Comparison of ENCODE assay signal across 13 cellular contexts in the genomic region with DNA sequence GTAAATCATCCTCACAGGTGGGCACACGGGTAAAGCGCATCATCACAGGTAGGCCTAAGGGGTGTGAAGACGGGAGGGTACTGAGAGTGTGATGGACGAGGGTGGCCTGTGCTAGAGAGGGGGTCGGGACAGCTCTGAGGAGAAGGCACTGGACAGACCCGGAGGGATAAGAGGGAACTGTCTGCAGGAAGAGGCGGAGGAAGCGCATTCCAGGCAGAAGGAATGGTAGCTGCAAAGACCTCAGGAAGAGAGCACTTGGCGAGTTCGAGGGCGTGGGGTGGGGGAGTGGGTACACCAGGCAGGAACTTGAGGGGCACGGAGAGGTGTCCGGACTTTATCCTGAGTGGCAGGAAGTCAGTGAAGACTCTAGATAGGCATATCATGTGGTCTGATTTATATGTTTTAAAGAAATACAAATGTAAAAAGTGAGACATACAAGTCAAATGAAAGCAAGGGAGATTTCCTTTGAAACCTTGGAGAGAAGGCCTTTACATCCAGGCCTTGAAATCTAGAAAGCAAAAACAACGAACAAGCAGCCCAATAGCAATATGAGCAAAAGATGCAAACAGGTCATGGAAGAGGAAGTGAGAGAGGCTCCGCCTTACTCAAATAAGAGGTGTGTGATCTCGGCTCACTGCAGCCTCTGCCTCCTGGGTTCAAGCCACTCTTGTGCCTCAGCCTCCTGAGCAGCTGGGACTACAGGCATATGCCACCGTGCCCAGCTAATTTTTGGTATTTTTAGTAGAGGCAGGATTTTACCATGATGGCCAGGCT. TPM values are rescaled to one million over a fixed set of nuclear protein-coding genes. Genes with fewer than 3 reads are reported as not detected.
A peak's percentile ranks its signal among the peaks of the same experiment; 100 is the strongest.
DNase-seq lines count a peak whose midpoint lies in the region; ATAC-seq, FAIRE-seq and TF ChIP-seq lines count a peak whose summit lies in the region.
"Had no signal": no experiment of that assay in that cellular context is flagged by ENCODE, and none has a peak within 500 bp of the region (broad histone marks: within the 10 kb centered on the region; RNA-seq: fewer than 3 reads in every experiment).

No MANE protein-coding gene starts in this region.

- intact Hi-C loops in HepG2 (cut with micrococcal nuclease; ENCODE audit: unreplicated experiment): no loop called here
- intact Hi-C loops in right lobe of liver (cut with DNase I): no loop called here
- intact Hi-C loops in activated B cell treated with CpG ODN at 0.5 μM for 24 hours (cut with micrococcal nuclease): loop anchor here (1.0 to 10.0 kb wide), 2 partner anchors 280 to 1260 kb away; no protein-coding TSS in a partner anchor
- intact Hi-C loops in gastrocnemius medialis (cut with DNase I; ENCODE audit: low total_unique reads): no loop called here

- in situ Hi-C loops in HepG2 (cut with HindIII; ENCODE audit: extremely low pct_ligation_motif_present, low pct_unique_long_range_greater_than_20kb): no loop called here
- in situ Hi-C loops in gastrocnemius medialis (cut with MboI; ENCODE audit: low sequenced_read_pairs in 4 of 4): no loop called here

- DNase-seq in HepG2 (ENCODE audit: low spot score) (no peak), right lobe of liver (no peak), activated B cell treated with CpG ODN at 0.5 μM for 24 hours (no peak), NCI-H1048 (lab: John Stamatoyannopoulos, UW) (no peak), iPS-NIHi11 (ENCODE audit: low spot score) (no peak), gastrocnemius medialis (no peak)
- DNase-seq: immature natural killer cell, NCI-H1694 treated with DMSO at 0.1 percent for 48 hours had no signal

- H3K9me3 ChIP-seq in HepG2 (ENCODE audit: low read length) (no peaks in the 10 kb centered on the region), right lobe of liver (no peaks in the 10 kb centered on the region), thymus (ENCODE audit: control insufficient read depth) (no peaks in the 10 kb centered on the region), gastrocnemius medialis (no peaks in the 10 kb centered on the region)
- H3K9me3 ChIP-seq: tibial nerve had no signal

- no peak overlapping the region for H2AFZ ChIP-seq in HepG2 (ENCODE audit: low read length)

- H3K27ac ChIP-seq in HepG2 (ENCODE audit: extremely low read length, insufficient read depth, low read length) (no peak overlapping the region), right lobe of liver (peak overlapping the region in 1 of 3 donors; percentile 90), thymus (ENCODE audit: low read depth) (peak overlapping the region; percentile 40), gastrocnemius medialis (no peak overlapping the region)
- H3K27ac ChIP-seq: tibial nerve, VCaP had no signal

- peaks cover 37% of the 10 kb centered on the region for H3K4me1 Mint-ChIP-seq in activated B cell treated with CpG ODN at 0.5 μM for 24 hours

- TF ChIP-seq POLR2A in HepG2 (IDR thresholded peaks at IDR 0.05; ENCODE audit: insufficient read depth in 1 of 2, low read depth in 2 of 2, low read length in 2 of 2) (no peak), right lobe of liver (IDR thresholded peaks at IDR 0.05) (no peak), gastrocnemius medialis (IDR thresholded peaks at IDR 0.05) (no peak)

- H3K4me3 ChIP-seq in HepG2 (replicated peaks in 1 of 3; ENCODE audit: insufficient read depth in 1 of 3, low read depth in 2 of 3, low read length in 3 of 3) (no peak overlapping the region), right lobe of liver (no peak overlapping the region), thymus (ENCODE audit: low read length) (no peak overlapping the region), gastrocnemius medialis (no peak overlapping the region)
- H3K4me3 ChIP-seq: skin epidermis, tibial nerve had no signal

- H3K9me3 Mint-ChIP-seq in activated B cell treated with CpG ODN at 0.5 μM for 24 hours: no peaks in the 10 kb centered on the region

- peak overlapping the region; percentile 88 for H3K27ac Mint-ChIP-seq in activated B cell treated with CpG ODN at 0.5 μM for 24 hours

- no peak for ATAC-seq in HepG2
- no peak for ATAC-seq in right lobe of liver
- peak; percentile 37 for ATAC-seq in HG03354 (IDR thresholded peaks at IDR 0.05; ENCODE audit: poor library complexity, severe bottlenecking, unreplicated experiment)
- ATAC-seq in activated B cell treated with CpG ODN at 0.5 μM for 24 hours (ENCODE audit: low read depth): peak; percentile 38
- no peak for ATAC-seq in gastrocnemius medialis

- no peaks in the 10 kb centered on the region for H3K27me3 Mint-ChIP-seq in activated B cell treated with CpG ODN at 0.5 μM for 24 hours

- 0 out of 2 replicates have a peak overlapping the region, but pooled peaks have one; percentile 41 for H3K4me2 ChIP-seq in HepG2 (ENCODE audit: low read depth, low read length)

- H3K36me3 ChIP-seq in HepG2 (replicated peaks in 1 of 2; ENCODE audit: control insufficient read depth in 1 of 2, insufficient read depth in 2 of 2, low read length in 2 of 2) (no peaks in the 10 kb centered on the region), right lobe of liver (no peaks in the 10 kb centered on the region), thymus (ENCODE audit: control insufficient read depth, insufficient read depth) (no peaks in the 10 kb centered on the region), gastrocnemius medialis (no peaks in the 10 kb centered on the region)
- H3K36me3 ChIP-seq: tibial nerve had no signal

- H3K4me3 Mint-ChIP-seq in activated B cell treated with CpG ODN at 0.5 μM for 24 hours: peak overlapping the region; percentile 53

- H3K27me3 ChIP-seq in HepG2 (ENCODE audit: control insufficient read depth in 1 of 2, insufficient read depth in 2 of 2, low read length in 2 of 2) (no peaks in the 10 kb centered on the region; a peak in 1 of 5 replicates), right lobe of liver (no peaks in the 10 kb centered on the region), thymus (ENCODE audit: control insufficient read depth, insufficient read depth) (no peaks in the 10 kb centered on the region), gastrocnemius medialis (no peaks in the 10 kb centered on the region)
- H3K27me3 ChIP-seq: tibial nerve had no signal

- no peak for TF ChIP-seq RAD21 in HepG2 (CRISPR knock-in tag; IDR thresholded peaks at IDR 0.05)

- CTCF ChIA-PET in HepG2 (lab: Yijun Ruan, JAX; ENCODE audit: low intra/inter-chr PET ratio, low total read pairs): no interaction called here
- CTCF ChIA-PET in activated B cell treated with CpG ODN at 0.5 μM for 24 hours (lab: Charles Lee): no interaction called here

- no peak overlapping the region for H3K9ac ChIP-seq in HepG2 (ENCODE audit: insufficient read depth, low read depth, low read length)

- TF ChIP-seq EP300 in HepG2 (IDR thresholded peaks at IDR 0.05; ENCODE audit: low read depth in 2 of 2, low read length in 2 of 2): no peak
- no peak for TF ChIP-seq EP300 in HepG2 (CRISPR knock-in tag; IDR thresholded peaks at IDR 0.05; ENCODE audit: borderline replicate concordance)

- POLR2A ChIA-PET in HepG2 (lab: Yijun Ruan, JAX) (interaction anchor here (1.6 to 2.3 kb wide), 2 partner anchors 10 to 46 kb away, joined by 8 to 11 read pairs; a partner anchor contains a TSS), activated B cell treated with CpG ODN at 0.5 μM for 24 hours (lab: Charles Lee) (no interaction called here)

- WGBS in HepG2 (ENCODE audit: low lambda C conversion rate): 76% methylated on average over 17 of the region's 17 CpGs
- 70% methylated on average over 14 of the region's 17 CpGs for WGBS in right lobe of liver (ENCODE audit: insufficient coverage, low coverage, low lambda C conversion rate, missing lambda C conversion rate)
- 78% methylated on average over 17 of the region's 17 CpGs for WGBS in thymus

- H4K20me1 ChIP-seq in HepG2 (ENCODE audit: insufficient read depth, low read length): 0 out of 2 replicates have a peak, but pooled peaks cover 6% of the 10 kb centered on the region

- no peak for FAIRE-seq in HepG2 (lab: Jason Lieb, UNC)

- no peak for TF ChIP-seq CTCF in HepG2 (CRISPR knock-in tag; IDR thresholded peaks at IDR 0.05)
- no peak for TF ChIP-seq CTCF in right lobe of liver (IDR thresholded peaks at IDR 0.05)
- TF ChIP-seq CTCF in activated B cell treated with CpG ODN at 0.5 μM for 24 hours (IDR thresholded peaks at IDR 0.05): no peak
- TF ChIP-seq CTCF in gastrocnemius medialis (IDR thresholded peaks at IDR 0.05 in 4 of 5, conservative IDR thresholded peaks at IDR 0.05 in 1 of 5): no peak

- H3K36me3 Mint-ChIP-seq in activated B cell treated with CpG ODN at 0.5 μM for 24 hours (ENCODE audit: low read depth): peaks cover 6% of the 10 kb centered on the region

- BruUV-seq in HepG2 (replicated peaks; lab: Mats Ljungman, UMichigan): no TSS peak

- H3K4me1 ChIP-seq in HepG2 (ENCODE audit: insufficient read depth, low read length): peaks cover 79% of the 10 kb centered on the region
- peaks cover 0 to 75% (median 24%) of the 10 kb centered on the region in 4 donors for H3K4me1 ChIP-seq in right lobe of liver
- H3K4me1 ChIP-seq in thymus (ENCODE audit: control insufficient read depth, insufficient read depth, low read length): peaks cover 7% of the 10 kb centered on the region
- no peaks in the 10 kb centered on the region for H3K4me1 ChIP-seq in gastrocnemius medialis

- no peaks in the 10 kb centered on the region for H3K79me2 ChIP-seq in HepG2 (ENCODE audit: insufficient read depth, low read length)

RNA-seq across cellular contexts. Expression of a gene that starts 3.6 kb away (rescaled TPM):
- total RNA-seq in HepG2 (2016; rRNA removed; fragmentation: Illumina TruSeq; extraction: Trizol): 3.7 and 5.2 TPM in 2 replicates
- 1.1 and 1.9 TPM in 2 replicates for total RNA-seq in HepG2 (2016; cell fraction: cytosol; rRNA removed; fragmentation: Illumina TruSeq; extraction: Trizol; ENCODE audit: low read depth)
- 4.7 and 6.3 TPM in 2 replicates for total RNA-seq in HepG2 (2016; cell fraction: insoluble cytoplasmic fraction; rRNA removed; fragmentation: Illumina TruSeq; extraction: Trizol)
- total RNA-seq in HepG2 (2016; cell fraction: membrane; rRNA removed; fragmentation: Illumina TruSeq; extraction: Trizol): 1.9 TPM in 2 replicates
- total RNA-seq in HepG2 (2016; cell fraction: nucleus; rRNA removed; fragmentation: Illumina TruSeq; extraction: Trizol): 2.4 and 3.4 TPM in 2 replicates
- polyA plus RNA-seq in HepG2 (2011; rRNA removed): 13.1 and 13.7 TPM in 2 replicates
- 14.4 and 17.0 TPM in 2 replicates for polyA plus RNA-seq in HepG2 (2011; cell fraction: cytosol; rRNA removed)
- polyA plus RNA-seq in HepG2 (2011; cell fraction: nucleus; rRNA removed): 11.1 and 11.2 TPM in 2 replicates
- 10.0 and 13.7 TPM in 2 replicates for polyA plus RNA-seq in HepG2 (2012)
- 3.8 and 5.7 TPM in 2 replicates for polyA plus RNA-seq in HepG2 (2016; cell fraction: cytosol; fragmentation: Illumina TruSeq; extraction: Trizol; ENCODE audit: low read depth)
- polyA plus RNA-seq in HepG2 (2016; cell fraction: insoluble cytoplasmic fraction; fragmentation: Illumina TruSeq; extraction: Trizol; ENCODE audit: low read depth): 7.2 and 9.2 TPM in 2 replicates
- 5.6 and 5.8 TPM in 2 replicates for polyA plus RNA-seq in HepG2 (2016; cell fraction: membrane; fragmentation: Illumina TruSeq; extraction: Trizol; ENCODE audit: low read depth)
- 5.1 and 7.2 TPM in 2 replicates for polyA plus RNA-seq in HepG2 (2016; cell fraction: nucleus; fragmentation: Illumina TruSeq; extraction: Trizol; ENCODE audit: insufficient read depth, low read depth)
- 12.5 and 12.6 TPM in 2 replicates for polyA minus RNA-seq in HepG2 (2011; rRNA and poly(A)+ RNA removed; ENCODE audit: low replicate concordance)
- 6.0 and 7.2 TPM in 2 replicates for polyA minus RNA-seq in HepG2 (2011; cell fraction: cytosol; rRNA and poly(A)+ RNA removed)
- polyA minus RNA-seq in HepG2 (2011; cell fraction: nucleus; rRNA and poly(A)+ RNA removed): 7.0 and 9.8 TPM in 2 replicates
- total RNA-seq in right lobe of liver: 10 to 100 TPM; 19.3 to 56.3 (median 36.3) TPM
- 21.0 and 22.9 TPM in 2 replicates for total RNA-seq in activated B cell treated with CpG ODN at 0.5 μM for 24 hours
- polyA plus RNA-seq in thymus: 13.5 TPM
- 10 to 100 TPM in 3 of 4 donors, 1 to 10 TPM in 1; 4.9 to 16.0 (median 12.2) TPM for total RNA-seq in gastrocnemius medialis

RNA-seq across cellular contexts. Expression of a gene that starts 15.4 kb away (rescaled TPM):
- total RNA-seq in HepG2 (2016; rRNA removed; fragmentation: Illumina TruSeq; extraction: Trizol) (not detected in 2 replicates), right lobe of liver (not detected), activated B cell treated with CpG ODN at 0.5 μM for 24 hours (not detected in 2 replicates), gastrocnemius medialis (not detected)
- total RNA-seq in HepG2 (2016; cell fraction: cytosol; rRNA removed; fragmentation: Illumina TruSeq; extraction: Trizol; ENCODE audit: low read depth): not detected in 2 replicates
- not detected in 2 replicates for total RNA-seq in HepG2 (2016; cell fraction: insoluble cytoplasmic fraction; rRNA removed; fragmentation: Illumina TruSeq; extraction: Trizol)
- not detected in 2 replicates for total RNA-seq in HepG2 (2016; cell fraction: membrane; rRNA removed; fragmentation: Illumina TruSeq; extraction: Trizol)
- not detected in 2 replicates for total RNA-seq in HepG2 (2016; cell fraction: nucleus; rRNA removed; fragmentation: Illumina TruSeq; extraction: Trizol)
- polyA plus RNA-seq in HepG2 (2011; rRNA removed) (not detected in 2 replicates), thymus (0.05 TPM)
- polyA plus RNA-seq in HepG2 (2011; cell fraction: cytosol; rRNA removed): not detected in 2 replicates
- polyA plus RNA-seq in HepG2 (2011; cell fraction: nucleus; rRNA removed): not detected in 2 replicates
- polyA plus RNA-seq in HepG2 (2012): not detected in 2 replicates
- not detected in 2 replicates for polyA plus RNA-seq in HepG2 (2016; cell fraction: cytosol; fragmentation: Illumina TruSeq; extraction: Trizol; ENCODE audit: low read depth)
- polyA plus RNA-seq in HepG2 (2016; cell fraction: insoluble cytoplasmic fraction; fragmentation: Illumina TruSeq; extraction: Trizol; ENCODE audit: low read depth): not detected in 2 replicates
- not detected in 2 replicates for polyA plus RNA-seq in HepG2 (2016; cell fraction: membrane; fragmentation: Illumina TruSeq; extraction: Trizol; ENCODE audit: low read depth)
- not detected in 2 replicates for polyA plus RNA-seq in HepG2 (2016; cell fraction: nucleus; fragmentation: Illumina TruSeq; extraction: Trizol; ENCODE audit: insufficient read depth, low read depth)
- polyA minus RNA-seq in HepG2 (2011; rRNA and poly(A)+ RNA removed; ENCODE audit: low replicate concordance): not detected in 2 replicates
- not detected in 2 replicates for polyA minus RNA-seq in HepG2 (2011; cell fraction: cytosol; rRNA and poly(A)+ RNA removed)
- not detected in 2 replicates for polyA minus RNA-seq in HepG2 (2011; cell fraction: nucleus; rRNA and poly(A)+ RNA removed)
- total RNA-seq: tibial nerve had no signal
- polyA plus RNA-seq: immature natural killer cell had no signal

RNA-seq across cellular contexts. Expression of a gene that starts 46.5 kb away (rescaled TPM):
- total RNA-seq in HepG2 (2016; rRNA removed; fragmentation: Illumina TruSeq; extraction: Trizol) (96.7 and 152 TPM in 2 replicates), right lobe of liver (10 to 100 TPM in 4 of 6 experiments, 1 to 10 TPM in 2; 5.2 to 43.8 (median 20.1) TPM), activated B cell treated with CpG ODN at 0.5 μM for 24 hours (19.6 and 20.1 TPM in 2 replicates), gastrocnemius medialis (10 to 100 TPM; 20.1 to 97.2 (median 42.6) TPM)
- total RNA-seq in HepG2 (2016; cell fraction: cytosol; rRNA removed; fragmentation: Illumina TruSeq; extraction: Trizol; ENCODE audit: low read depth): 10.4 and 13.0 TPM in 2 replicates
- 94.1 and 153 TPM in 2 replicates for total RNA-seq in HepG2 (2016; cell fraction: insoluble cytoplasmic fraction; rRNA removed; fragmentation: Illumina TruSeq; extraction: Trizol)
- total RNA-seq in HepG2 (2016; cell fraction: membrane; rRNA removed; fragmentation: Illumina TruSeq; extraction: Trizol): 14.4 and 16.9 TPM in 2 replicates
- total RNA-seq in HepG2 (2016; cell fraction: nucleus; rRNA removed; fragmentation: Illumina TruSeq; extraction: Trizol): 41.8 and 47.5 TPM in 2 replicates
- polyA plus RNA-seq in HepG2 (2011; rRNA removed) (72.7 and 87.8 TPM in 2 replicates), thymus (50.9 TPM)
- polyA plus RNA-seq in HepG2 (2011; cell fraction: cytosol; rRNA removed): 51.4 and 77.1 TPM in 2 replicates
- 20.7 and 25.9 TPM in 2 replicates for polyA plus RNA-seq in HepG2 (2011; cell fraction: nucleus; rRNA removed)
- 48.6 and 50.0 TPM in 2 replicates for polyA plus RNA-seq in HepG2 (2012)
- 4.1 TPM in 2 replicates for polyA plus RNA-seq in HepG2 (2016; cell fraction: cytosol; fragmentation: Illumina TruSeq; extraction: Trizol; ENCODE audit: low read depth)
- polyA plus RNA-seq in HepG2 (2016; cell fraction: insoluble cytoplasmic fraction; fragmentation: Illumina TruSeq; extraction: Trizol; ENCODE audit: low read depth): 119 and 129 TPM in 2 replicates
- polyA plus RNA-seq in HepG2 (2016; cell fraction: membrane; fragmentation: Illumina TruSeq; extraction: Trizol; ENCODE audit: low read depth): 9.8 and 10.1 TPM in 2 replicates
- polyA plus RNA-seq in HepG2 (2016; cell fraction: nucleus; fragmentation: Illumina TruSeq; extraction: Trizol; ENCODE audit: insufficient read depth, low read depth): 56.3 and 59.0 TPM in 2 replicates
- polyA minus RNA-seq in HepG2 (2011; rRNA and poly(A)+ RNA removed; ENCODE audit: low replicate concordance): 28.4 and 56.2 TPM in 2 replicates
- polyA minus RNA-seq in HepG2 (2011; cell fraction: cytosol; rRNA and poly(A)+ RNA removed): 46.3 and 52.4 TPM in 2 replicates
- 28.8 and 40.4 TPM in 2 replicates for polyA minus RNA-seq in HepG2 (2011; cell fraction: nucleus; rRNA and poly(A)+ RNA removed)

Comparison
In these comparisons a context has a peak if more than half of its experiments do, and no peak if none do; other contexts are left out.
1. ATAC-seq: peak in HG03354 (single experiment) and activated B cell treated with CpG ODN at 0.5 μM for 24 hours (single experiment); none in HepG2 (single experiment), right lobe of liver (0 of 4) and gastrocnemius medialis (0 of 2).